Comparison of ENCODE assay signal across 20 cellular contexts in genomic region chr6:41702771-41703494, GRCh38. TPM values are rescaled to one million over a fixed set of nuclear protein-coding genes. Genes with fewer than 3 reads are reported as not detected.
DNase-seq lines count a peak whose midpoint lies in the region; ATAC-seq and TF ChIP-seq lines count a peak whose summit lies in the region.
"Had no signal": no experiment of that assay in that cellular context is flagged by ENCODE, and none has a peak within 500 bp of the region (broad histone marks: within the 10 kb centered on the region; RNA-seq: fewer than 3 reads in every experiment).

No MANE protein-coding gene starts in this region.

- no peak for TF ChIP-seq CTCF in left ventricle myocardium inferior (IDR thresholded peaks at IDR 0.05; ENCODE audit: borderline replicate concordance)
- no peak for TF ChIP-seq CTCF in heart right ventricle (IDR thresholded peaks at IDR 0.05)

- intact Hi-C loops in left ventricle myocardium inferior (cut with micrococcal nuclease) (no loop called here), heart right ventricle (cut with DNase I) (no loop called here)

- H3K9me3 ChIP-seq in left ventricle myocardium inferior (replicated peaks): no peaks in the 10 kb centered on the region
- no peaks in the 10 kb centered on the region for H3K9me3 ChIP-seq in heart right ventricle
- H3K9me3 ChIP-seq in muscle layer of colon (ENCODE audit: low read length): no peaks in the 10 kb centered on the region
- no peaks in the 10 kb centered on the region for H3K9me3 ChIP-seq in effector memory CD4-positive, alpha-beta T cell (ENCODE audit: control insufficient read depth, low read length)
- H3K9me3 ChIP-seq: A549 had no signal

- WGBS in heart right ventricle, 2 donors: 86 to 88% methylated on average over 14 of the region's 14 CpGs

- H3K36me3 ChIP-seq in left ventricle myocardium inferior: peaks cover 6% of the 10 kb centered on the region
- peaks cover 0 to 9% (median 0%) of the 10 kb centered on the region in 9 donors for H3K36me3 ChIP-seq in heart right ventricle
- H3K36me3 ChIP-seq in muscle layer of colon (ENCODE audit: insufficient read depth, low read length): no peaks in the 10 kb centered on the region
- no peaks in the 10 kb centered on the region for H3K36me3 ChIP-seq in effector memory CD4-positive, alpha-beta T cell (ENCODE audit: control insufficient read depth, insufficient read depth, low read length)

- H3K27me3 ChIP-seq in left ventricle myocardium inferior (ENCODE audit: low read depth): no peaks in the 10 kb centered on the region
- H3K27me3 ChIP-seq in heart right ventricle: no peaks in the 10 kb centered on the region
- no peaks in the 10 kb centered on the region for H3K27me3 ChIP-seq in muscle layer of colon (ENCODE audit: control insufficient read depth in 1 of 2, insufficient read depth in 2 of 2, low read length in 2 of 2)
- no peaks in the 10 kb centered on the region for H3K27me3 ChIP-seq in effector memory CD4-positive, alpha-beta T cell (replicated peaks; ENCODE audit: control insufficient read depth, insufficient read depth, low read length, poor library complexity, severe bottlenecking)

- no peak overlapping the region for H3K4me3 ChIP-seq in left ventricle myocardium inferior
- H3K4me3 ChIP-seq in heart right ventricle: no peak overlapping the region
- no peak overlapping the region for H3K4me3 ChIP-seq in muscle layer of colon (ENCODE audit: low read depth in 1 of 2, low read length in 2 of 2)
- H3K4me3 ChIP-seq in effector memory CD4-positive, alpha-beta T cell (ENCODE audit: insufficient read depth, low read depth, low read length, poor library complexity, severe bottlenecking): no peak overlapping the region
- H3K4me3 ChIP-seq: A549, GM23248 had no signal

- H3K27ac ChIP-seq in left ventricle myocardium inferior (replicated peaks): peak overlapping the region; percentile 38
- peak overlapping the region in 1 of 10 donors; percentile 93 for H3K27ac ChIP-seq in heart right ventricle
- H3K27ac ChIP-seq in caudate nucleus (ENCODE audit: low read depth, low read length): peak overlapping the region; percentile 99
- H3K27ac ChIP-seq in muscle layer of colon (ENCODE audit: low read depth, low read length): peak overlapping the region; percentile 13
- H3K27ac ChIP-seq in temporal lobe (ENCODE audit: low read depth, low read length): peak overlapping the region; percentile 99
- no peak overlapping the region for H3K27ac ChIP-seq in effector memory CD4-positive, alpha-beta T cell (ENCODE audit: insufficient read depth, low read length, poor library complexity, severe bottlenecking)
- H3K27ac ChIP-seq: A549, GM23248 had no signal

- H3K4me1 ChIP-seq in left ventricle myocardium inferior (peaks cover 98% of the 10 kb centered on the region), heart right ventricle (peaks cover 29 to 100% (median 71%) of the 10 kb centered on the region in 9 donors), muscle layer of colon (ENCODE audit: insufficient read depth, low read length) (peaks cover 66% of the 10 kb centered on the region)
- H3K4me1 ChIP-seq in effector memory CD4-positive, alpha-beta T cell (ENCODE audit: control insufficient read depth, insufficient read depth, low read length, poor library complexity, severe bottlenecking): peaks cover 22% of the 10 kb centered on the region

- no peak overlapping the region for H3K9ac ChIP-seq in muscle layer of colon (ENCODE audit: low read length)
- H3K9ac ChIP-seq: GM23248 had no signal

- DNase-seq in left ventricle myocardium inferior (no peak), heart right ventricle (no peak), caudate nucleus (lab: John Stamatoyannopoulos, UW) (peak in 1 of 61 donors; percentile 23)
- no peak for DNase-seq in stimulated activated CD8-positive, alpha-beta memory T cell treated with anti-CD3 and anti-CD28 coated beads, Interleukin-4, amount 100 ng/mL, for 48 hours
- DNase-seq in effector memory CD4-positive, alpha-beta T cell: no peak
- DNase-seq: Calu3; CD4-positive, alpha-beta T cell; GDM1; GM23248; KBM-7; NCI-H1048; NCI-H2107; NCI-H748 treated with DMSO at 0.1 percent for 48 hours; SHP77 had no signal

- no peak for ATAC-seq in heart right ventricle
- no peak for ATAC-seq in HG03460 (IDR thresholded peaks at IDR 0.05; ENCODE audit: unreplicated experiment)
- ATAC-seq: A549, Panc1 had no signal

RNA-seq across cellular contexts. Expression of gene TFEB, which starts 32.5 kb away (rescaled TPM):
- total RNA-seq in left ventricle myocardium inferior: 39.9 TPM
- total RNA-seq in heart right ventricle: 10 to 100 TPM; 29.2 to 47.0 (median 39.6) TPM
- polyA plus RNA-seq in heart right ventricle: 10 to 100 TPM; 36.9 to 52.3 TPM
- total RNA-seq in temporal lobe: 2.7 TPM

RNA-seq across cellular contexts. Expression of gene PGC, which starts 44.3 kb away (rescaled TPM):
- not detected for total RNA-seq in left ventricle myocardium inferior
- total RNA-seq in heart right ventricle: not detected
- polyA plus RNA-seq in heart right ventricle: 1 to 10 TPM in 1 of 2 donors, under 1 TPM in 1; 0.58 to 2.0 TPM
- 0.49 TPM for total RNA-seq in temporal lobe
- total RNA-seq: Calu3; CD4-positive, alpha-beta T cell; GM23248; M059J had no signal
- polyA plus RNA-seq: A549, GM23248 had no signal
